ENCODE assay signal across 8 cellular contexts in genomic region chr1:186828612-186829542, GRCh38. TPM values are rescaled to one million over a fixed set of nuclear protein-coding genes. Genes with fewer than 3 reads are reported as not detected.
DNase-seq lines count a peak whose midpoint lies in the region; ATAC-seq, FAIRE-seq and TF ChIP-seq lines count a peak whose summit lies in the region.

TSS of gene PLA2G4A (plus strand) at chr1:186828949. CDS start at chr1:186854355, 25,406 bp downstream.

- no peaks in the 10 kb centered on the region for H3K36me3 ChIP-seq in ACC112 (ENCODE audit: insufficient read depth, low read length)
- H3K36me3 ChIP-seq in GM12878 (ENCODE audit: control insufficient read depth in 2 of 2, insufficient read depth in 2 of 2, low read length in 1 of 2), result no peaks in the 10 kb centered on the region
- H3K36me3 ChIP-seq in sigmoid colon, result no peaks in the 10 kb centered on the region

- no peaks in the 10 kb centered on the region for H4K20me1 ChIP-seq in GM12878 (ENCODE audit: control insufficient read depth, insufficient read depth)

- in situ Hi-C loops in GM12878 (cut with MboI), result no loop called here

- CTCF ChIA-PET in GM12878 (lab: Yijun Ruan, JAX), result interaction anchor here (0.8 kb wide), 1 partner anchor 22 kb away, joined by 3 read pairs; no protein-coding TSS in a partner anchor

- H3K9ac ChIP-seq in GM12878 (ENCODE audit: control insufficient read depth, insufficient read depth, low read length), result peak within 1 kb of the TSS; percentile 67

- DNase-seq in NCI-H82 (lab: John Stamatoyannopoulos, UW) (peak; percentile 84), GM12878 (ENCODE audit: low read depth, low spot score) (no peak), iPS DF 4.7 (ENCODE audit: extremely low read depth, low spot score) (peak; percentile 19), sigmoid colon (peak; percentile 70), frontal cortex (ENCODE audit: low spot score in 2 of 2) (no peak)

- H3K9me3 ChIP-seq in GM12878 (replicated peaks; ENCODE audit: control insufficient read depth, insufficient read depth, low read length) (no peaks in the 10 kb centered on the region), sigmoid colon (no peaks in the 10 kb centered on the region)

- H3K27ac ChIP-seq in ACC112 (ENCODE audit: low read depth, low read length) (peak within 1 kb of the TSS; percentile 22; the same call in 1 of the 2 replicates), GM12878 (ENCODE audit: control insufficient read depth, insufficient read depth) (peak within 1 kb of the TSS; percentile 60), sigmoid colon (peak within 1 kb of the TSS; percentile 72 to 87 (median 86))

- FAIRE-seq in GM12878 (lab: Jason Lieb, UNC) (peak; percentile 81), frontal cortex (lab: Jason Lieb, UNC) (no peak)

- SMC1A ChIA-PET in GM12878 (lab: Charles Lee; ENCODE audit: uncharacterized antibody, unreplicated experiment), result interaction anchor here (0.7 kb wide), 1 partner anchor 346 kb away, joined by 3 read pairs; no protein-coding TSS in a partner anchor

- H3K4me2 ChIP-seq in GM12878 (ENCODE audit: control insufficient read depth, insufficient read depth), result peak within 1 kb of the TSS; percentile 82

- ATAC-seq in GM18508 (IDR thresholded peaks at IDR 0.05; ENCODE audit: insufficient read depth, unreplicated experiment), result peak; percentile 70
- peak; percentile 72 for ATAC-seq in HG02885 (IDR thresholded peaks at IDR 0.05; ENCODE audit: poor library complexity, unreplicated experiment)
- ATAC-seq in GM12878, result peak; percentile 57

- intact Hi-C loops in GM12878 (cut with micrococcal nuclease; ENCODE audit: unreplicated experiment), result loop anchor here (10.0 kb wide), 1 partner anchor 64 kb away; no protein-coding TSS in a partner anchor
- intact Hi-C loops in sigmoid colon (cut with DNase I), result loop anchor here (2.0 to 10.0 kb wide), 3 partner anchors 146 to 224 kb away; partner anchors contain the start of gene PTGS2

- H3K4me3 ChIP-seq in ACC112 (ENCODE audit: low read depth, low read length), result peak within 1 kb of the TSS; percentile 89
- peak within 1 kb of the TSS; percentile 68 for H3K4me3 ChIP-seq in GM12878
- peak within 1 kb of the TSS; percentile 69 to 79 (median 76) for H3K4me3 ChIP-seq in sigmoid colon

- no peak for TF ChIP-seq POLR2A in GM12878 (IDR thresholded peaks at IDR 0.05; ENCODE audit: low read depth, low read length)
- TF ChIP-seq POLR2A in sigmoid colon (IDR thresholded peaks at IDR 0.05), result no peak

- RAD21 ChIA-PET in GM12878 (lab: Charles Lee; ENCODE audit: unreplicated experiment), result no interaction called here

- H2AFZ ChIP-seq in ACC112 (ENCODE audit: low read length, unreplicated experiment) (peak within 1 kb of the TSS; percentile 78), GM12878 (ENCODE audit: control insufficient read depth, low read depth, low read length) (peak within 1 kb of the TSS; percentile 93)

- no peak for TF ChIP-seq RAD21 in GM12878 (IDR thresholded peaks at IDR 0.05; ENCODE audit: insufficient read depth, low read depth, low read length)

- H3K27me3 ChIP-seq in ACC112 (ENCODE audit: insufficient read depth, low read length) (no peaks in the 10 kb centered on the region), GM12878 (replicated peaks in 1 of 2; ENCODE audit: control insufficient read depth in 2 of 2, insufficient read depth in 2 of 2, low read length in 1 of 2) (no peaks in the 10 kb centered on the region), sigmoid colon (no peaks in the 10 kb centered on the region)

- BruUV-seq in GM12878 (replicated peaks; lab: Mats Ljungman, UMichigan), result no TSS peak

- TF ChIP-seq CTCF in GM12878 (IDR thresholded peaks at IDR 0.05 in 2 of 3, conservative IDR thresholded peaks at IDR 0.05 in 1 of 3; ENCODE audit: control insufficient read depth in 2 of 3, extremely low read depth in 1 of 3, insufficient read depth in 1 of 3, low read depth in 3 of 3, low read length in 3 of 3), result no peak
- no peak for TF ChIP-seq CTCF in sigmoid colon (IDR thresholded peaks at IDR 0.05)

- H3K4me1 ChIP-seq in ACC112 (ENCODE audit: control insufficient read depth, insufficient read depth, low read length, unreplicated experiment), result no peaks in the 10 kb centered on the region
- H3K4me1 ChIP-seq in GM12878 (ENCODE audit: control insufficient read depth, insufficient read depth, low read length), result no peaks in the 10 kb centered on the region
- peaks cover 0 to 29% (median 12%) of the 10 kb centered on the region in 4 donors for H3K4me1 ChIP-seq in sigmoid colon

- H3K79me2 ChIP-seq in ACC112 (ENCODE audit: control insufficient read depth, insufficient read depth, low read length, unreplicated experiment) (no peaks in the 10 kb centered on the region), GM12878 (ENCODE audit: control insufficient read depth, insufficient read depth, low read length) (no peaks in the 10 kb centered on the region)

- POLR2A ChIA-PET in GM12878 (lab: Charles Lee), result interaction anchor here (0.6 kb wide), 1 partner anchor 241 kb away, joined by 8 read pairs; no protein-coding TSS in a partner anchor

- TF ChIP-seq EP300 in GM12878 (IDR thresholded peaks at IDR 0.05; ENCODE audit: borderline replicate concordance in 1 of 2, control insufficient read depth in 1 of 2, low read depth in 2 of 2, low read length in 2 of 2) (no peak), sigmoid colon (IDR thresholded peaks at IDR 0.05) (no peak)

- WGBS in GM12878 (ENCODE audit: insufficient coverage, insufficient replicate concordance, low lambda C conversion rate, missing lambda C conversion rate), result 7% methylated on average over 18 of the region's 18 CpGs
- WGBS in sigmoid colon, 2 donors, result 2% methylated on average over 18 of the region's 18 CpGs

TF ChIP-seq in GM12878, 131 proteins besides CTCF, POLR2A, EP300 and RAD21:
- TF ChIP-seq, protein P1, sequence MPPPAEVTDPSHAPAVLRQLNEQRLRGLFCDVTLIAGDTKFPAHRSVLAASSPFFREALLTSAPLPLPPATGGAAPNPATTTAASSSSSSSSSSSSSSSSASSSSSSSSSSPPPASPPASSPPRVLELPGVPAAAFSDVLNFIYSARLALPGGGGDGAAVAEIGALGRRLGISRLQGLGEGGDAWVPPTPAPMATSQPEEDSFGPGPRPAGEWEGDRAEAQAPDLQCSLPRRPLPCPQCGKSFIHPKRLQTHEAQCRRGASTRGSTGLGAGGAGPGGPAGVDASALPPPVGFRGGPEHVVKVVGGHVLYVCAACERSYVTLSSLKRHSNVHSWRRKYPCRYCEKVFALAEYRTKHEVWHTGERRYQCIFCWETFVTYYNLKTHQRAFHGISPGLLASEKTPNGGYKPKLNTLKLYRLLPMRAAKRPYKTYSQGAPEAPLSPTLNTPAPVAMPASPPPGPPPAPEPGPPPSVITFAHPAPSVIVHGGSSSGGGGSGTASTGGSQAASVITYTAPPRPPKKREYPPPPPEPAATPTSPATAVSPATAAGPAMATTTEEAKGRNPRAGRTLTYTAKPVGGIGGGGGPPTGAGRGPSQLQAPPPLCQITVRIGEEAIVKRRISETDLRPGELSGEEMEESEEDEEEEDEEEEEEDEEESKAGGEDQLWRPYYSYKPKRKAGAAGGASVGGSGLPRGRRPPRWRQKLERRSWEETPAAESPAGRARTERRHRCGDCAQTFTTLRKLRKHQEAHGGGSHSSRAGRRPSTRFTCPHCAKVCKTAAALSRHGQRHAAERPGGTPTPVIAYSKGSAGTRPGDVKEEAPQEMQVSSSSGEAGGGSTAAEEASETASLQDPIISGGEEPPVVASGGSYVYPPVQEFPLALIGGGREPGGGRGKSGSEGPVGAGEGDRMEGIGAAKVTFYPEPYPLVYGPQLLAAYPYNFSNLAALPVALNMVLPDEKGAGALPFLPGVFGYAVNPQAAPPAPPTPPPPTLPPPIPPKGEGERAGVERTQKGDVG (CRISPR knock-in tag; IDR thresholded peaks at IDR 0.05), result no peak
- TF ChIP-seq MXI1 (IDR thresholded peaks at IDR 0.05; ENCODE audit: low read depth, low read length) (0 out of 2 replicates have a peak, but pooled peaks have one; percentile 37), RUNX3 (IDR thresholded peaks at IDR 0.05; ENCODE audit: low read length) (peak; percentile 35; the same call in 1 of the 2 replicates)

RNA-seq across cellular contexts. Expression of gene PLA2G4A, which starts in this region (rescaled TPM):
- 0.15 TPM in 1 of 2 replicates, not detected in the other for total RNA-seq in GM12878 (2013; cell fraction: nucleolus; rRNA removed)
- total RNA-seq in GM12878 (2014; rRNA removed), result 1.8 and 1.9 TPM in 2 replicates
- total RNA-seq in GM12878 (2014; rRNA removed; fragmentation: Illumina TruSeq; extraction: Trizol), result 1.9 TPM in 2 replicates
- 1.1 TPM in 2 replicates for total RNA-seq in GM12878 (2021)
- 0.58 TPM for polyA plus RNA-seq in GM12878 (2011; ENCODE audit: low read depth)
- not detected in 2 replicates for polyA plus RNA-seq in GM12878 (2011; rRNA removed)
- polyA plus RNA-seq in GM12878 (2011; cell fraction: cytosol; rRNA removed), result not detected in 2 replicates
- 0.04 TPM in 1 of 2 replicates, not detected in the other for polyA plus RNA-seq in GM12878 (2011; cell fraction: nucleus; rRNA removed)
- 0.72 and 2.1 TPM in 2 replicates for polyA plus RNA-seq in GM12878 (2012)
- polyA plus RNA-seq in GM12878 (2014; fragmentation: Illumina TruSeq; extraction: Trizol), result 1.5 and 1.7 TPM in 2 replicates
- 1 to 10 TPM in 1 of 2 experiments, under 1 TPM in 1; 0.93 to 1.8 TPM for polyA plus RNA-seq in GM12878 (2014; fragmentation: Nextera tagmentation; extraction: Ambion mirVana)
- polyA plus RNA-seq in GM12878 (2014; rRNA removed), result 0.70 and 0.96 TPM in 2 replicates
- polyA plus RNA-seq in GM12878 (2016; fragmentation: Nextera tagmentation; extraction: Ambion mirVana), result 1 to 10 TPM; 1.5 to 3.3 TPM
- polyA minus RNA-seq in GM12878 (2011; rRNA and poly(A)+ RNA removed), result not detected in 2 replicates
- 0.80 TPM in 1 of 2 replicates, not detected in the other for polyA minus RNA-seq in GM12878 (2011; cell fraction: cytosol; rRNA and poly(A)+ RNA removed)
- not detected in 2 replicates for polyA minus RNA-seq in GM12878 (2011; cell fraction: nucleus; rRNA and poly(A)+ RNA removed)
- total RNA-seq in sigmoid colon, result 10 to 100 TPM; 17.2 to 51.0 (median 29.0) TPM
- polyA plus RNA-seq in sigmoid colon, result 1 to 10 TPM; 3.2 to 5.0 (median 4.2) TPM
- total RNA-seq in frontal cortex, result 1.2 TPM

Comparison
In these comparisons a context has a peak if more than half of its experiments do, and no peak if none do; other contexts are left out.
1. H3K27ac ChIP-seq: peak in every context shown above with its lines; median percentile 86 in sigmoid colon; 60 in GM12878; 22 in ACC112.
2. DNase-seq: peak in NCI-H82 (single experiment), iPS DF 4.7 (single experiment) and sigmoid colon (single experiment); none in GM12878 (single experiment) and frontal cortex (0 of 2).
3. Peak in every context shown above with its lines, with median percentiles within 50 percentile points of each other: H3K4me3 ChIP-seq and ATAC-seq.